In genomic region chr16:67936124-67936875, GRCh38 we compare ENCODE assay signal across 8 cellular contexts. TPM values are rescaled to one million over a fixed set of nuclear protein-coding genes. Genes with fewer than 3 reads are reported as not detected.
DNase-seq lines count a peak whose midpoint lies in the region; ATAC-seq and TF ChIP-seq lines count a peak whose summit lies in the region.

Gene PSMB10, minus strand, starts transcription at chr16:67936850. Its CDS starts 101 bp downstream, at chr16:67936749.

- ATAC-seq in GM19351 (IDR thresholded peaks at IDR 0.05; ENCODE audit: unreplicated experiment): peak; percentile 3
- ATAC-seq in natural killer cell treated with Interleukin-12 subunit alpha and Interleukin-12 subunit beta and Interleukin-15 and Interleukin-18, amount 100 ng/mL, for 72 hours: peak; percentile 29 to 76
- no peak for ATAC-seq in GM18870 (IDR thresholded peaks at IDR 0.05; ENCODE audit: unreplicated experiment)

- peak within 1 kb of the TSS; percentile 81 to 98 for H3K4me3 ChIP-seq in CD4-positive, alpha-beta memory T cell (ENCODE audit: low read length in 2 of 2)
- H3K4me3 ChIP-seq in fibroblast of pulmonary artery (replicated peaks; ENCODE audit: low read depth, low read length): peak within 1 kb of the TSS; percentile 95

- no peaks in the 10 kb centered on the region for H3K27me3 ChIP-seq in CD4-positive, alpha-beta memory T cell (ENCODE audit: insufficient read depth, low read length)

- peak in 2 of 5 donors; percentile 63 to 82 for DNase-seq in CD4-positive, alpha-beta memory T cell
- DNase-seq in NCI-H1092 (lab: John Stamatoyannopoulos, UW) (peak; percentile 33), fibroblast of pulmonary artery (ENCODE audit: low read depth) (peak; percentile 32), type B pancreatic cell (ENCODE audit: extremely low spot score, unreplicated experiment) (no peak)
- peak; percentile 85 for DNase-seq in activated T-cell treated with anti-CD3 and anti-CD28 coated beads, Interleukin-2, amount 50 U/mL, for 48 hours
- no peak for DNase-seq in natural killer cell treated with Interleukin-12 subunit alpha and Interleukin-12 subunit beta and Interleukin-15 and Interleukin-18, amount 100 ng/mL, for 72 hours (ENCODE audit: low spot score)

- H3K4me1 ChIP-seq in CD4-positive, alpha-beta memory T cell (ENCODE audit: insufficient read depth, low read length): peaks cover 41% of the 10 kb centered on the region

- peak within 1 kb of the TSS; percentile 96 to 100 (median 99) for H3K4me3 Mint-ChIP-seq in CD4-positive, alpha-beta memory T cell
- peak within 1 kb of the TSS; percentile 92 for H3K4me3 Mint-ChIP-seq in natural killer cell treated with Interleukin-12 subunit alpha and Interleukin-12 subunit beta and Interleukin-15 and Interleukin-18, amount 100 ng/mL, for 72 hours
- peak within 1 kb of the TSS; percentile 100 for H3K4me3 Mint-ChIP-seq in type B pancreatic cell

- H3K4me1 Mint-ChIP-seq in CD4-positive, alpha-beta memory T cell: peaks cover 21 to 51% (median 41%) of the 10 kb centered on the region in 4 donors
- peaks cover 30 to 32% of the 10 kb centered on the region in 2 donors for H3K4me1 Mint-ChIP-seq in natural killer cell treated with Interleukin-12 subunit alpha and Interleukin-12 subunit beta and Interleukin-15 and Interleukin-18, amount 100 ng/mL, for 72 hours (ENCODE audit: low read depth in 2 of 2)
- peaks cover 17% of the 10 kb centered on the region for H3K4me1 Mint-ChIP-seq in type B pancreatic cell (ENCODE audit: unreplicated experiment)

- POLR2A ChIA-PET in CD4-positive, alpha-beta memory T cell (lab: Charles Lee; ENCODE audit: partially characterized antibody): interaction anchor here (0.8 to 7.3 kb wide), 59 partner anchors 8 to 580 kb away, joined by 3 to 49 read pairs (median 6); partner anchors contain the start of genes ACD, ATP6V0D1, CENPT and DDX28

- peaks cover 30% of the 10 kb centered on the region for H3K36me3 ChIP-seq in CD4-positive, alpha-beta memory T cell (ENCODE audit: insufficient read depth, low read length)

- H3K9me3 ChIP-seq in CD4-positive, alpha-beta memory T cell (ENCODE audit: control insufficient read depth in 1 of 2, low read length in 2 of 2): no peaks in the 10 kb centered on the region

- TF ChIP-seq CTCF in fibroblast of pulmonary artery (IDR thresholded peaks at IDR 0.05; ENCODE audit: low read length, missing control alignments): no peak
- no peak for TF ChIP-seq CTCF in type B pancreatic cell (conservative IDR thresholded peaks at IDR 0.05)

- H3K9me3 Mint-ChIP-seq in CD4-positive, alpha-beta memory T cell: peaks cover 0 to 3% (median 0%) of the 10 kb centered on the region in 8 donors
- H3K9me3 Mint-ChIP-seq in natural killer cell treated with Interleukin-12 subunit alpha and Interleukin-12 subunit beta and Interleukin-15 and Interleukin-18, amount 100 ng/mL, for 72 hours: no peaks in the 10 kb centered on the region
- H3K9me3 Mint-ChIP-seq in type B pancreatic cell: no peaks in the 10 kb centered on the region

- CTCF ChIA-PET in CD4-positive, alpha-beta memory T cell (lab: Charles Lee; ENCODE audit: partially characterized antibody): interaction anchor here (0.5 to 3.3 kb wide), 14 partner anchors 9 to 1251 kb away, joined by 3 to 16 read pairs (median 4); partner anchors contain the start of genes NFATC3 and NRN1L

- peak within 1 kb of the TSS; percentile 81 for H3K27ac ChIP-seq in CD4-positive, alpha-beta memory T cell (ENCODE audit: low read depth, low read length)

- H3K27me3 Mint-ChIP-seq in CD4-positive, alpha-beta memory T cell: no peaks in the 10 kb centered on the region
- H3K27me3 Mint-ChIP-seq in natural killer cell treated with Interleukin-12 subunit alpha and Interleukin-12 subunit beta and Interleukin-15 and Interleukin-18, amount 100 ng/mL, for 72 hours: no peaks in the 10 kb centered on the region
- H3K27me3 Mint-ChIP-seq in type B pancreatic cell: peaks cover 2% of the 10 kb centered on the region

- intact Hi-C loops in CD4-positive, alpha-beta memory T cell (cut with micrococcal nuclease): loop anchor here (2.0 kb wide), 3 partner anchors 33 to 149 kb away; partner anchors contain the start of genes NFATC3 and SLC12A4

- H3K27ac Mint-ChIP-seq in CD4-positive, alpha-beta memory T cell: peak within 1 kb of the TSS; percentile 96 to 99 (median 98)
- peak within 1 kb of the TSS; percentile 92 to 96 for H3K27ac Mint-ChIP-seq in natural killer cell treated with Interleukin-12 subunit alpha and Interleukin-12 subunit beta and Interleukin-15 and Interleukin-18, amount 100 ng/mL, for 72 hours
- peak within 1 kb of the TSS; percentile 99 for H3K27ac Mint-ChIP-seq in type B pancreatic cell

- H3K36me3 Mint-ChIP-seq in CD4-positive, alpha-beta memory T cell: peaks cover 15 to 37% of the 10 kb centered on the region in 2 donors
- H3K36me3 Mint-ChIP-seq in natural killer cell treated with Interleukin-12 subunit alpha and Interleukin-12 subunit beta and Interleukin-15 and Interleukin-18, amount 100 ng/mL, for 72 hours: peaks cover 16% of the 10 kb centered on the region
- peaks cover 3% of the 10 kb centered on the region for H3K36me3 Mint-ChIP-seq in type B pancreatic cell

RNA-seq across cellular contexts. Expression of gene PSMB10, which starts in this region (rescaled TPM):
- total RNA-seq in CD4-positive, alpha-beta memory T cell: 100 to 1,000 TPM; 147 to 152 TPM
- polyA plus RNA-seq in CD4-positive, alpha-beta memory T cell: 100 to 1,000 TPM; 461 to 777 TPM
- total RNA-seq in natural killer cell treated with Interleukin-12 subunit alpha and Interleukin-12 subunit beta and Interleukin-15 and Interleukin-18, amount 100 ng/mL, for 72 hours: 100 to 1,000 TPM; 259 to 316 TPM
- 51.9 and 68.8 TPM in 2 replicates for total RNA-seq in type B pancreatic cell (ENCODE audit: low replicate concordance)

Comparison
In these comparisons a context has a peak if more than half of its experiments do, and no peak if none do; other contexts are left out.
1. DNase-seq: peak in NCI-H1092 (single experiment), activated T-cell treated with anti-CD3 and anti-CD28 coated beads, Interleukin-2, amount 50 U/mL, for 48 hours (2 of 2) and fibroblast of pulmonary artery (single experiment); none in natural killer cell treated with Interleukin-12 subunit alpha and Interleukin-12 subunit beta and Interleukin-15 and Interleukin-18, amount 100 ng/mL, for 72 hours (single experiment) and type B pancreatic cell (single experiment).
2. Peak in every context shown above with its lines, with median percentiles within 50 percentile points of each other: H3K27ac Mint-ChIP-seq and H3K4me3 Mint-ChIP-seq.